ENCODE assay signal across 35 cellular contexts in the genomic region with DNA sequence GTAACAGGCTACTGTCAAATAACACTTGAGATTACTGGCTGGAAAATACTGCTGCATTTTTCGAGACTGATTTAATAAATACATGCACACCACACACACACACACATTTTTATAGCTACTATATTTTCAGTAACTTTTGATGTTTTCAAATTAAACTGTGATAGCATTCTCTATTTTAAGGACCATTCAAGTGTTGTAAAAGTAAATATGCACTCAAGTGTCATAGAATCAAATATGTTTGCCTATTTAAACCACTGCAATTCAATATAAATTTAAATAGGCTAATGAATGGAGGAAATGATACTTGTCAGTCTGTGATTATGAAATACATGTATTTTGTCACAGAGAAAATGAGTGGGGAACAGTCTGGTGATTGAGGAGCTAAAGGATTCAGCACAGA.
"Had no signal": no experiment of that assay in that cellular context is flagged by ENCODE, and none has a peak within 500 bp of the region (broad histone marks: within the 10 kb centered on the region; RNA-seq: fewer than 3 reads in every experiment).

No MANE protein-coding gene starts in this region.

- H3K27me3 ChIP-seq: MG63 had no signal

- H3K36me3 ChIP-seq: MG63 had no signal

- H3K9me3 ChIP-seq: MG63 had no signal

- DNase-seq: Karpas-422, Kasumi-1, MG63, MM.1S, MV-4-11, NCI-H1048, NCI-H1092, NCI-H1092 treated with DMSO at 0.1 percent for 48 hours, NCI-H1105, NCI-H1105 treated with DMSO at 0.1 percent for 48 hours, NCI-H1417, NCI-H1417 treated with DMSO at 0.1 percent for 48 hours, NCI-H1436, NCI-H1436 treated with DMSO at 0.1 percent for 48 hours, NCI-H146, NCI-H1694, NCI-H1694 treated with DMSO at 0.1 percent for 48 hours, NCI-H187, NCI-H187 treated with DMSO at 0.1 percent for 48 hours, NCI-H1930, NCI-H2029, NCI-H2029 treated with DMSO at 0.1 percent for 48 hours, NCI-H2081, NCI-H2081 treated with DMSO at 0.1 percent for 48 hours, NCI-H2107, NCI-H2171, NCI-H2171 treated with DMSO at 0.1 percent for 48 hours, NCI-H2227 treated with DMSO at 0.1 percent for 48 hours, NCI-H226, NCI-H345, NCI-H446, NCI-H446 treated with DMSO at 0.1 percent for 48 hours, NCI-H510A, NCI-H510A treated with DMSO at 0.1 percent for 48 hours, NCI-H524 had no signal

- H3K4me3 ChIP-seq: MG63 had no signal
